ENCODE assay signal across 15 cellular contexts in the genomic region with DNA sequence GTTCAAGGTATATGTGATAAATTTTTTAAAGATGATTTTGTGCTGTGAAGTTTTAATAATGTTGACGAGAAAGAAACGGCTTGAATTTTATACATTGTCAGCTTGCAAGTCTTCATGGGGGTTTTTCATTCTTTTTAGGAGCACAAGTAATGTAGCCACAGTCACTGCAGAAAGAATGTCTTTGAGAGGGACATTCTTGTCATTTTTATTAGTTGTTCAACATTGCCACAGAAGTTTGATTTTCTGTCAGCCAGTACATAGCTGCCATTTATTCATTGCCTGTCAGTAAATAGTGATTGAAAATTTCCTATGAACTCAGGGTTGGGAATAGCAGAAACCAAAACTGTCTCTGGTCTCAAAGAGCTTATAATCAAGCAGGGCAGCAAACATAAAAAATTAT.
A peak's percentile ranks its signal among the peaks of the same experiment; 100 is the strongest.
DNase-seq lines count a peak whose midpoint lies in the region; ATAC-seq and TF ChIP-seq lines count a peak whose summit lies in the region.
"Had no signal": no experiment of that assay in that cellular context is flagged by ENCODE, and none has a peak within 500 bp of the region (broad histone marks: within the 10 kb centered on the region; RNA-seq: fewer than 3 reads in every experiment).

No MANE protein-coding gene starts in this region.

- H3K27ac ChIP-seq in heart left ventricle (peak overlapping the region; percentile 2 to 89 (median 74)), esophagus muscularis mucosa (replicated peaks in 1 of 4) (peak overlapping the region; percentile 85 to 87 (median 86)), prostate gland (peak overlapping the region; percentile 68 to 76), upper lobe of left lung (peak overlapping the region; percentile 45 to 85 (median 80))
- H3K27ac ChIP-seq: BLaER1 treated with 17β-estradiol and CSF1 and Interleukin-3, amounts not matched to agents 10 nM and 100 nM; SK-N-MC had no signal

- ATAC-seq in heart left ventricle (no peak), Right ventricle myocardium inferior (no peak), upper lobe of left lung (ENCODE audit: low FRiP score in 2 of 2) (peak in 1 of 2 donors; percentile 20), HG02852 (IDR thresholded peaks at IDR 0.05; ENCODE audit: unreplicated experiment) (no peak)
- ATAC-seq: activated CD4-positive, CD25-positive, alpha-beta regulatory T cell treated with anti-CD3 and anti-CD28 coated beads, Interleukin-2, amount 50 U/mL, for 24 hours had no signal

- no peak for TF ChIP-seq CTCF in heart left ventricle (IDR thresholded peaks at IDR 0.05)
- TF ChIP-seq CTCF in esophagus muscularis mucosa (IDR thresholded peaks at IDR 0.05) = no peak
- no peak for TF ChIP-seq CTCF in prostate gland (IDR thresholded peaks at IDR 0.05)
- no peak for TF ChIP-seq CTCF in upper lobe of left lung (IDR thresholded peaks at IDR 0.05)

- intact Hi-C loops in heart left ventricle (cut with DNase I) = no loop called here
- intact Hi-C loops in Right ventricle myocardium inferior (cut with DNase I) = loop anchor here (2.0 kb wide), 1 partner anchor 13 kb away; no protein-coding TSS in a partner anchor
- intact Hi-C loops in esophagus muscularis mucosa (cut with DNase I) = no loop called here
- intact Hi-C loops in prostate gland (cut with DNase I) = no loop called here

- DNase-seq in heart left ventricle (no peak), Right ventricle myocardium inferior (ENCODE audit: missing footprints) (no peak), esophagus muscularis mucosa (ENCODE audit: extremely low spot score) (no peak), prostate gland (ENCODE audit: low spot score) (no peak), upper lobe of left lung (no peak), EL (no peak), NCI-H524 (lab: John Stamatoyannopoulos, UW) (no peak)
- DNase-seq: foreskin melanocyte, NCI-H1930, testis had no signal

- H3K4me3 ChIP-seq in heart left ventricle (no peak overlapping the region), esophagus muscularis mucosa (no peak overlapping the region), prostate gland (no peak overlapping the region), upper lobe of left lung (no peak overlapping the region)
- H3K4me3 ChIP-seq: BLaER1 treated with 17β-estradiol and CSF1 and Interleukin-3, amounts not matched to agents 10 nM and 100 nM; lung; SK-N-MC; testis had no signal

- H3K4me1 ChIP-seq in heart left ventricle (peaks cover 0 to 84% (median 67%) of the 10 kb centered on the region in 12 donors), esophagus muscularis mucosa (peaks cover 75 to 99% (median 96%) of the 10 kb centered on the region in 4 donors), prostate gland (replicated peaks) (peaks cover 39% of the 10 kb centered on the region), upper lobe of left lung (peaks cover 53 to 71% (median 64%) of the 10 kb centered on the region in 4 donors)

- TF ChIP-seq POLR2A in heart left ventricle (IDR thresholded peaks at IDR 0.05) (no peak), esophagus muscularis mucosa (IDR thresholded peaks at IDR 0.05; ENCODE audit: low read depth) (no peak), prostate gland (IDR thresholded peaks at IDR 0.05) (no peak), upper lobe of left lung (IDR thresholded peaks at IDR 0.05) (no peak)

- no peaks in the 10 kb centered on the region for H3K9me3 ChIP-seq in heart left ventricle
- H3K9me3 ChIP-seq in esophagus muscularis mucosa = no peaks in the 10 kb centered on the region
- H3K9me3 ChIP-seq in prostate gland = no peaks in the 10 kb centered on the region
- no peaks in the 10 kb centered on the region for H3K9me3 ChIP-seq in upper lobe of left lung
- H3K9me3 ChIP-seq: BLaER1 treated with 17β-estradiol and CSF1 and Interleukin-3, amounts not matched to agents 10 nM and 100 nM; testis had no signal

- peaks cover 0 to 67% (median 26%) of the 10 kb centered on the region in 9 donors for H3K36me3 ChIP-seq in heart left ventricle
- H3K36me3 ChIP-seq in esophagus muscularis mucosa = peaks cover 0 to 22% (median 4%) of the 10 kb centered on the region in 4 donors
- no peaks in the 10 kb centered on the region for H3K36me3 ChIP-seq in prostate gland
- H3K36me3 ChIP-seq in upper lobe of left lung = peaks cover 0 to 16% (median 0%) of the 10 kb centered on the region in 4 donors

- TF ChIP-seq EP300 in esophagus muscularis mucosa (IDR thresholded peaks at IDR 0.05) = no peak
- TF ChIP-seq EP300 in upper lobe of left lung (IDR thresholded peaks at IDR 0.05) = no peak

- WGBS in heart left ventricle, 4 donors = 70 to 86% (median 74%) methylated on average over 2 of the region's 2 CpGs
- 17% methylated on average over 2 of the region's 2 CpGs for WGBS in esophagus muscularis mucosa
- 28% methylated on average over 2 of the region's 2 CpGs for WGBS in prostate gland
- 48 to 51% methylated on average over 2 of the region's 2 CpGs for WGBS in upper lobe of left lung, 2 donors

- H3K27me3 ChIP-seq in heart left ventricle = no peaks in the 10 kb centered on the region
- no peaks in the 10 kb centered on the region for H3K27me3 ChIP-seq in esophagus muscularis mucosa
- H3K27me3 ChIP-seq in prostate gland (replicated peaks; ENCODE audit: insufficient read depth) = no peaks in the 10 kb centered on the region
- H3K27me3 ChIP-seq in upper lobe of left lung = no peaks in the 10 kb centered on the region
- H3K27me3 ChIP-seq: BLaER1 treated with 17β-estradiol and CSF1 and Interleukin-3, amounts not matched to agents 10 nM and 100 nM; testis had no signal
